In genomic region chr19:40231544-40232424, GRCh38 we compare ENCODE assay signal across 1 cellular context.
TF ChIP-seq lines count a peak whose summit lies in the region.

No MANE protein-coding gene starts in this region.

TF ChIP-seq in WTC11, 78 proteins besides CTCF, POLR2A, EP300 and RAD21 (continued from another document):
- no peak for TF ChIP-seq STAT6 (CRISPR knock-in tag; conservative IDR thresholded peaks at IDR 0.05; ENCODE audit: low read depth)
- TF ChIP-seq MLX (CRISPR knock-in tag; IDR thresholded peaks at IDR 0.05) = no peak
- TF ChIP-seq, protein P1, sequence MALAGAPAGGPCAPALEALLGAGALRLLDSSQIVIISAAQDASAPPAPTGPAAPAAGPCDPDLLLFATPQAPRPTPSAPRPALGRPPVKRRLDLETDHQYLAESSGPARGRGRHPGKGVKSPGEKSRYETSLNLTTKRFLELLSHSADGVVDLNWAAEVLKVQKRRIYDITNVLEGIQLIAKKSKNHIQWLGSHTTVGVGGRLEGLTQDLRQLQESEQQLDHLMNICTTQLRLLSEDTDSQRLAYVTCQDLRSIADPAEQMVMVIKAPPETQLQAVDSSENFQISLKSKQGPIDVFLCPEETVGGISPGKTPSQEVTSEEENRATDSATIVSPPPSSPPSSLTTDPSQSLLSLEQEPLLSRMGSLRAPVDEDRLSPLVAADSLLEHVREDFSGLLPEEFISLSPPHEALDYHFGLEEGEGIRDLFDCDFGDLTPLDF (CRISPR knock-in tag; IDR thresholded peaks at IDR 0.05) = no peak
- TF ChIP-seq MXD4 (CRISPR knock-in tag; IDR thresholded peaks at IDR 0.05; ENCODE audit: borderline replicate concordance) = no peak
- TF ChIP-seq GTF2I (CRISPR knock-in tag; conservative IDR thresholded peaks at IDR 0.05) = no peak
- TF ChIP-seq ATF3 (CRISPR knock-in tag; conservative IDR thresholded peaks at IDR 0.05) = no peak
- no peak for TF ChIP-seq FOXJ3 (CRISPR knock-in tag; IDR thresholded peaks at IDR 0.05; ENCODE audit: borderline replicate concordance)
- TF ChIP-seq, protein P2, sequence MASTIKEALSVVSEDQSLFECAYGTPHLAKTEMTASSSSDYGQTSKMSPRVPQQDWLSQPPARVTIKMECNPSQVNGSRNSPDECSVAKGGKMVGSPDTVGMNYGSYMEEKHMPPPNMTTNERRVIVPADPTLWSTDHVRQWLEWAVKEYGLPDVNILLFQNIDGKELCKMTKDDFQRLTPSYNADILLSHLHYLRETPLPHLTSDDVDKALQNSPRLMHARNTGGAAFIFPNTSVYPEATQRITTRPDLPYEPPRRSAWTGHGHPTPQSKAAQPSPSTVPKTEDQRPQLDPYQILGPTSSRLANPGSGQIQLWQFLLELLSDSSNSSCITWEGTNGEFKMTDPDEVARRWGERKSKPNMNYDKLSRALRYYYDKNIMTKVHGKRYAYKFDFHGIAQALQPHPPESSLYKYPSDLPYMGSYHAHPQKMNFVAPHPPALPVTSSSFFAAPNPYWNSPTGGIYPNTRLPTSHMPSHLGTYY (CRISPR knock-in tag; IDR thresholded peaks at IDR 0.05) = no peak
- no peak for TF ChIP-seq CREM (CRISPR knock-in tag; IDR thresholded peaks at IDR 0.05)
- TF ChIP-seq HMGA2 (CRISPR knock-in tag; IDR thresholded peaks at IDR 0.05) = no peak
- no peak for TF ChIP-seq TEAD4 (CRISPR knock-in tag; IDR thresholded peaks at IDR 0.05)
- peak; percentile 54; the same call in 1 of the 2 replicates for TF ChIP-seq MAX (CRISPR knock-in tag; IDR thresholded peaks at IDR 0.05)
- no peak for TF ChIP-seq ZNF425 (CRISPR knock-in tag; conservative IDR thresholded peaks at IDR 0.05)
- no peak for TF ChIP-seq ATF6 (CRISPR knock-in tag; IDR thresholded peaks at IDR 0.05)
- no peak for TF ChIP-seq ZNF138 (CRISPR knock-in tag; conservative IDR thresholded peaks at IDR 0.05)
- TF ChIP-seq, protein P3, sequence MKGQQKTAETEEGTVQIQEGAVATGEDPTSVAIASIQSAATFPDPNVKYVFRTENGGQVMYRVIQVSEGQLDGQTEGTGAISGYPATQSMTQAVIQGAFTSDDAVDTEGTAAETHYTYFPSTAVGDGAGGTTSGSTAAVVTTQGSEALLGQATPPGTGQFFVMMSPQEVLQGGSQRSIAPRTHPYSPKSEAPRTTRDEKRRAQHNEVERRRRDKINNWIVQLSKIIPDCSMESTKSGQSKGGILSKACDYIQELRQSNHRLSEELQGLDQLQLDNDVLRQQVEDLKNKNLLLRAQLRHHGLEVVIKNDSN (CRISPR knock-in tag; IDR thresholded peaks at IDR 0.05) = peak; percentile 94
- peak; percentile 70; the same call in 1 of the 2 replicates for TF ChIP-seq FOXP1 (CRISPR knock-in tag; IDR thresholded peaks at IDR 0.05; ENCODE audit: borderline replicate concordance)
- no peak for TF ChIP-seq CBFB (CRISPR knock-in tag; IDR thresholded peaks at IDR 0.05; ENCODE audit: low read depth)
- TF ChIP-seq GABPB1 (CRISPR knock-in tag; IDR thresholded peaks at IDR 0.05) = peak; percentile 63; the same call in 1 of the 2 replicates
- TF ChIP-seq, protein P4, sequence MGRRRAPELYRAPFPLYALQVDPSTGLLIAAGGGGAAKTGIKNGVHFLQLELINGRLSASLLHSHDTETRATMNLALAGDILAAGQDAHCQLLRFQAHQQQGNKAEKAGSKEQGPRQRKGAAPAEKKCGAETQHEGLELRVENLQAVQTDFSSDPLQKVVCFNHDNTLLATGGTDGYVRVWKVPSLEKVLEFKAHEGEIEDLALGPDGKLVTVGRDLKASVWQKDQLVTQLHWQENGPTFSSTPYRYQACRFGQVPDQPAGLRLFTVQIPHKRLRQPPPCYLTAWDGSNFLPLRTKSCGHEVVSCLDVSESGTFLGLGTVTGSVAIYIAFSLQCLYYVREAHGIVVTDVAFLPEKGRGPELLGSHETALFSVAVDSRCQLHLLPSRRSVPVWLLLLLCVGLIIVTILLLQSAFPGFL (CRISPR knock-in tag; IDR thresholded peaks at IDR 0.05; ENCODE audit: borderline replicate concordance) = no peak
